ENCODE assay signal across 10 cellular contexts in the genomic region with DNA sequence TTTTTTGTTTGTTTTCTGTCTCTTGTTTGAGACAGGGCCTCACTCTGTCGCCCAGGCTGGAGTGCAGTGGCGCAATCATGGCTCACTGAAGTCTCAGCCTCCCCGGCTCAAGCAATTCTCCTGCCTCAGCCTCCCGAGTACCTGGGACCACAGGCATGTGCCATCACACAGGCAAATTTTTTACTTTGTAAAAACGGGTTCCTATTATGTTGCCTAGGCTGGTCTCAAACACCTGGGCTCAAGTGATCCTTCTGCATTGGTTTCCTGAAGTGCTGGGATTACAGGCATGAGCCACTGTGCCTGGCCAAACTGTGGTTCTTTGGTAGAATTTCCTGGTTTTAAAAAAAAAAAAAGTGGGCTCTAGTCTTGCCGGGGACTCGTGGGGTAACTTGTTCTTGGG. TPM values are rescaled to one million over a fixed set of nuclear protein-coding genes. Genes with fewer than 3 reads are reported as not detected.
"Had no signal": no experiment of that assay in that cellular context is flagged by ENCODE, and none has a peak within 500 bp of the region (broad histone marks: within the 10 kb centered on the region; RNA-seq: fewer than 3 reads in every experiment).

Gene RPEL1 (plus strand): TSS at position 301 of the 400 bp plus-strand sequence. CDS start 110 bp downstream, outside the sequence.

RNA-seq across cellular contexts. Expression of gene RPEL1, which starts in this region (rescaled TPM):
- total RNA-seq: activated CD8-positive, alpha-beta T cell treated with anti-CD3 and anti-CD28 coated beads for 36 hours; activated T-helper 17 cell treated with anti-CD3 and anti-CD28 coated beads, Interleukin-2, amount 50 U/mL, for 72 hours; astrocyte; cardiac septum; cerebellum; foreskin keratinocyte; gastrocnemius medialis; heart left ventricle; T-helper 2 cell treated with Interferon-gamma antibody and Interleukin-4, amounts not matched to agents 100 ng/mL and 5 ng/mL, for 36 hours had no signal
- polyA plus RNA-seq: adipose tissue, foreskin keratinocyte, heart left ventricle had no signal
